ENCODE assay signal across 8 cellular contexts in the genomic region with DNA sequence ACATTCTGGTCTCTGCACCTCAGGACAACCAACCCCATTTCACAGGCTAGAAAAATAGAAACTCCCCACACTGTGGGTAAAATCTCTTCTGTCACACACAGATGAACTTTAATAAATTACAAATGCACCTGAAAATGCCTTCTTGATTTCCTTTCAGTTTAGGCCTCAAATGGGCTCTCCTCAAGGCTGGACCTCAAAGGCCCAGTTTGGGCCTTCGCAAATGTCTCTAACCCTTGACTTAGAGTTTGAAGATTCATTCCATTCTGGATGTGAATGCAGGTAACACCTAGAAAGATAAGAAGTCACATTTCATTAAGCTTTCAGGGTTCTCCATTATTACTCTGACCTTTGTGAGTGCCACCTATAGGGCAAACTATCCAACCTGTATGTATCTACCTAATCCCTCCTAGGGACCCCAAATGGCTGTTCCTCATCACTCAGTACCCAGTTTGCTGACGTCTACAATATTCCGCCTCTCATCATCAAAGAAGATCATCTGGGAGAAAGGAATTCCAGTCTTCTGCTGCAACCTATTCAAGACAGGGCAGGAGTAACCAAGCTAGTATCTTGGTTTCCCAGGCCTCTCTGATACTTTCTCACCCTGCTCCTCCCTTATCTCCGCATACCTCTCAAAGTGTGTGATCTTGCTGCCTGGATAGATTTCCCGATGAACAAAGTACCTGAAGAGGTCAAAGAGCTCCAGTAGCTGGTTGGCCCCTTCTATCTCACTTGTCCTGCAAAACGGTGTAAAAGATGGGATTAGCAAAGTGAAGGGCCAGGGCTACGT. TPM values are rescaled to one million over a fixed set of nuclear protein-coding genes. Genes with fewer than 3 reads are reported as not detected.
A peak's percentile ranks its signal among the peaks of the same experiment; 100 is the strongest.
DNase-seq lines count a peak whose midpoint lies in the region; ATAC-seq, FAIRE-seq and TF ChIP-seq lines count a peak whose summit lies in the region.

No MANE protein-coding gene starts in this region.

- H3K4me3 Mint-ChIP-seq in MCF 10A (ENCODE audit: unreplicated experiment) = peak overlapping the region; percentile 96
- H3K4me3 Mint-ChIP-seq in memory B cell = peak overlapping the region; percentile 95

- FAIRE-seq in frontal cortex (lab: Jason Lieb, UNC) = no peak

- no peak for TF ChIP-seq CTCF in heart left ventricle (IDR thresholded peaks at IDR 0.05)
- TF ChIP-seq CTCF in MCF 10A (IDR thresholded peaks at IDR 0.05; ENCODE audit: unreplicated experiment) = no peak
- TF ChIP-seq CTCF in upper lobe of right lung (IDR thresholded peaks at IDR 0.05) = no peak

- H3K27ac ChIP-seq in heart left ventricle = peak overlapping the region; percentile 92 to 100 (median 96)
- H3K27ac ChIP-seq in upper lobe of right lung = peak overlapping the region; percentile 96

- H3K4me1 Mint-ChIP-seq in MCF 10A (ENCODE audit: insufficient read depth, unreplicated experiment) = peaks cover 20% of the 10 kb centered on the region
- H3K4me1 Mint-ChIP-seq in memory B cell = peaks cover 33% of the 10 kb centered on the region

- H3K4me1 ChIP-seq in heart left ventricle = peaks cover 3 to 39% (median 21%) of the 10 kb centered on the region in 12 donors
- peaks cover 10% of the 10 kb centered on the region for H3K4me1 ChIP-seq in upper lobe of right lung

- POLR2A ChIA-PET in MCF 10A (lab: Yijun Ruan, JAX) = interaction anchor here (0.7 to 5.9 kb wide), 29 partner anchors 10 to 217 kb away, joined by 3 to 69 read pairs (median 6); a partner anchor contains a TSS

- H3K36me3 Mint-ChIP-seq in MCF 10A (ENCODE audit: insufficient read depth, unreplicated experiment) = peaks cover 69% of the 10 kb centered on the region
- peaks cover 16% of the 10 kb centered on the region for H3K36me3 Mint-ChIP-seq in memory B cell

- 81 to 85% (median 84%) methylated on average over 7 of the region's 7 CpGs for WGBS in heart left ventricle, 4 donors

- H3K9me3 ChIP-seq in heart left ventricle (no peaks in the 10 kb centered on the region), upper lobe of right lung (no peaks in the 10 kb centered on the region)

- H3K9me3 Mint-ChIP-seq in MCF 10A (ENCODE audit: unreplicated experiment) (no peaks in the 10 kb centered on the region), memory B cell (no peaks in the 10 kb centered on the region)

- no peak for TF ChIP-seq POLR2A in heart left ventricle (IDR thresholded peaks at IDR 0.05)

- no peaks in the 10 kb centered on the region for H3K27me3 Mint-ChIP-seq in MCF 10A (ENCODE audit: insufficient read depth, unreplicated experiment)
- H3K27me3 Mint-ChIP-seq in memory B cell = no peaks in the 10 kb centered on the region

- TSS peak; percentile 79 for BruUV-seq in MCF 10A (replicated peaks; lab: Mats Ljungman, UMichigan)

- CTCF ChIA-PET in MCF 10A (lab: Yijun Ruan, JAX) = interaction anchor here (0.5 to 4.2 kb wide), 15 partner anchors 14 to 223 kb away, joined by 3 to 32 read pairs (median 4); a partner anchor contains a TSS

- H3K36me3 ChIP-seq in heart left ventricle = peaks cover 0 to 45% (median 34%) of the 10 kb centered on the region in 9 donors
- peaks cover 32% of the 10 kb centered on the region for H3K36me3 ChIP-seq in upper lobe of right lung

- peak overlapping the region in 11 of 12 donors; percentile 67 to 98 (median 83) for H3K4me3 ChIP-seq in heart left ventricle
- peak overlapping the region; percentile 67 for H3K4me3 ChIP-seq in upper lobe of right lung

- intact Hi-C loops in heart left ventricle (cut with DNase I) = loop anchor here in 1 of 10 donors (1.0 kb wide), 1 partner anchor 28 kb away; a partner anchor contains a TSS
- intact Hi-C loops in left cardiac atrium (cut with DNase I) = no loop called here
- intact Hi-C loops in MCF 10A (cut with micrococcal nuclease) = loop anchor here (2.0 kb wide), 1 partner anchor 25 kb away; a partner anchor contains a TSS
- intact Hi-C loops in upper lobe of right lung (cut with DNase I) = no loop called here

- H3K27ac Mint-ChIP-seq in MCF 10A (ENCODE audit: low read depth, unreplicated experiment) (peak overlapping the region; percentile 99), memory B cell (peak overlapping the region; percentile 99)

- ATAC-seq in heart left ventricle = no peak
- ATAC-seq in left cardiac atrium = no peak
- ATAC-seq in memory B cell (ENCODE audit: low read depth) = no peak
- no peak for ATAC-seq in upper lobe of right lung
- ATAC-seq in HG03097 (IDR thresholded peaks at IDR 0.05; ENCODE audit: low FRiP score, unreplicated experiment) = no peak

- DNase-seq in heart left ventricle (no peak), left cardiac atrium (no peak), MCF 10A (ENCODE audit: unreplicated experiment) (no peak), memory B cell (ENCODE audit: low spot score in 2 of 2) (no peak), upper lobe of right lung (no peak), dermis blood vessel endothelial cell (no peak), frontal cortex (ENCODE audit: low spot score in 2 of 2) (no peak)

- H3K27me3 ChIP-seq in heart left ventricle (no peaks in the 10 kb centered on the region), upper lobe of right lung (no peaks in the 10 kb centered on the region)

RNA-seq across cellular contexts. Expression of a gene that starts 0.8 kb away (rescaled TPM):
- total RNA-seq in heart left ventricle (10 to 100 TPM; 20.2 to 42.3 (median 34.5) TPM), left cardiac atrium (10 to 100 TPM; 34.7 to 38.4 TPM), MCF 10A (2022) (88.6 and 99.0 TPM in 2 replicates), upper lobe of right lung (48.0 TPM), dermis blood vessel endothelial cell (36.8 and 39.3 TPM in 2 replicates), frontal cortex (40.4 TPM)
- polyA plus RNA-seq in heart left ventricle = 10 to 100 TPM; 32.1 to 72.8 TPM

RNA-seq across cellular contexts. Expression of a gene that starts 1.8 kb away (rescaled TPM):
- 10 to 100 TPM; 12.8 to 22.6 (median 15.5) TPM for total RNA-seq in heart left ventricle
- 10 to 100 TPM; 20.8 to 26.5 TPM for polyA plus RNA-seq in heart left ventricle
- total RNA-seq in left cardiac atrium = 10 to 100 TPM; 14.5 to 18.2 TPM
- total RNA-seq in MCF 10A (2022) = 11.0 and 20.2 TPM in 2 replicates
- total RNA-seq in upper lobe of right lung = 17.8 TPM
- total RNA-seq in dermis blood vessel endothelial cell = 5.9 and 23.7 TPM in 2 replicates
- 18.8 TPM for total RNA-seq in frontal cortex

RNA-seq across cellular contexts. Expression of a gene that starts 8.6 kb away (rescaled TPM):
- total RNA-seq in heart left ventricle (under 1 TPM in 1 of 9 donors, not detected in 8; 0.19 TPM), left cardiac atrium (under 1 TPM in 1 of 2 donors, not detected in 1; 0.21 TPM), MCF 10A (2022) (0.68 and 1.2 TPM in 2 replicates), upper lobe of right lung (not detected), dermis blood vessel endothelial cell (not detected in 2 replicates), frontal cortex (not detected)
- under 1 TPM in 1 of 2 donors, not detected in 1; 0.23 TPM for polyA plus RNA-seq in heart left ventricle

RNA-seq across cellular contexts. Expression of a gene that starts 18.1 kb away (rescaled TPM):
- total RNA-seq in heart left ventricle = 100 to 1,000 TPM; 174 to 217 (median 197) TPM
- 100 to 1,000 TPM; 276 to 287 TPM for polyA plus RNA-seq in heart left ventricle
- 100 to 1,000 TPM; 162 to 186 TPM for total RNA-seq in left cardiac atrium
- 233 and 243 TPM in 2 replicates for total RNA-seq in MCF 10A (2022)
- 142 TPM for total RNA-seq in upper lobe of right lung
- total RNA-seq in dermis blood vessel endothelial cell = 197 and 248 TPM in 2 replicates
- 62.8 TPM for total RNA-seq in frontal cortex

RNA-seq across cellular contexts. Expression of a gene that starts 18.7 kb away (rescaled TPM):
- total RNA-seq in heart left ventricle (10 to 100 TPM; 23.9 to 55.9 (median 32.8) TPM), left cardiac atrium (10 to 100 TPM; 24.1 to 34.1 TPM), MCF 10A (2022) (77.3 and 79.9 TPM in 2 replicates), upper lobe of right lung (73.2 TPM), dermis blood vessel endothelial cell (108 and 121 TPM in 2 replicates), frontal cortex (51.8 TPM)
- polyA plus RNA-seq in heart left ventricle = 10 to 100 TPM; 26.6 to 28.1 TPM
